2 cellular contexts compared by ENCODE assay signal in genomic region chr1:240254006-240254405, GRCh38.
TF ChIP-seq lines count a peak whose summit lies in the region.

No MANE protein-coding gene starts in this region.

TF ChIP-seq in H1, 55 proteins besides CTCF, POLR2A, EP300 and RAD21:
- TF ChIP-seq MAX (IDR thresholded peaks at IDR 0.05), result no peak

TF ChIP-seq in GM12891, 5 proteins besides CTCF, POLR2A, EP300 and RAD21:
- TF ChIP-seq PAX5 (IDR thresholded peaks at IDR 0.05; ENCODE audit: insufficient read depth, low read length, severe bottlenecking), result no peak
